ENCODE assay signal across 15 cellular contexts in the genomic region with DNA sequence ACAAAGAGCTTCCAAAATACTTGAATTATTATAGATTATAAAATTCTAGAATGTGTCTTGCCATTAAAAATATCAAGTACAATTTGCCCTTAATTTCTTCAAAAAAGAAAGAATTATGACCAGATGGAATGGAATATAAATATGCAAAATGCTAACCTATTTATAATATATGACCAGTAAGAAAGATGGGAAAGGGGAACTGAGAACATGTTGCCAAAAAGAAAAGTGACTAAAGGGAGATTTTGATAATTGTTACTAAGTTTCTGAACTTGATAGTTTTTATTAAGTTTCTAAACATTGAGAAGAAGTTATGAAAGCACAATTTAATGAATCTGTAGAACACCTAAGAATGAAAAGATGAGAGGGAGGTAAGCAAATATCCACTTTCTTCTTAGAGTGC.
"Had no signal": no experiment of that assay in that cellular context is flagged by ENCODE, and none has a peak within 500 bp of the region (broad histone marks: within the 10 kb centered on the region; RNA-seq: fewer than 3 reads in every experiment).

No MANE protein-coding gene starts in this region.

- H3K27me3 ChIP-seq: adrenal gland, body of pancreas, right lobe of liver, tibial nerve had no signal

- H3K4me3 Mint-ChIP-seq: activated T-helper 17 cell treated with anti-CD3 and anti-CD28 coated beads, Interleukin-2, amount 50 U/mL, for 72 hours; central memory CD8-positive, alpha-beta T cell; nephron; stimulated activated effector memory CD8-positive, alpha-beta T cell treated with anti-CD3 and anti-CD28 coated beads, Interleukin-12 subunit alpha, Interleukin-12 subunit beta, amount 100 ng/mL, for 72 hours had no signal

- DNase-seq: activated CD4-positive, alpha-beta T cell treated with anti-CD3 and anti-CD28 coated beads for 48 hours; activated CD8-positive, alpha-beta memory T cell treated with anti-CD3 and anti-CD28 coated beads for 24 hours; activated naive CD4-positive, alpha-beta T cell treated with anti-CD3 and anti-CD28 coated beads, Interleukin-2, amount 50 U/mL, for 16 hours; adrenal gland; body of pancreas; kidney; left ventricle myocardium inferior; mesenchymal stem cell; psoas muscle; right lobe of liver had no signal

- H3K9me3 Mint-ChIP-seq: activated T-helper 17 cell treated with anti-CD3 and anti-CD28 coated beads, Interleukin-2, amount 50 U/mL, for 72 hours; central memory CD8-positive, alpha-beta T cell; nephron; stimulated activated effector memory CD8-positive, alpha-beta T cell treated with anti-CD3 and anti-CD28 coated beads, Interleukin-12 subunit alpha, Interleukin-12 subunit beta, amount 100 ng/mL, for 72 hours had no signal

- ATAC-seq: activated T-helper 17 cell treated with anti-CD3 and anti-CD28 coated beads, Interleukin-2, amount 50 U/mL, for 72 hours; body of pancreas; psoas muscle; right lobe of liver; stimulated activated effector memory CD8-positive, alpha-beta T cell treated with anti-CD3 and anti-CD28 coated beads, Interleukin-12 subunit alpha, Interleukin-12 subunit beta, amount 100 ng/mL, for 72 hours had no signal

- H3K4me1 Mint-ChIP-seq: activated T-helper 17 cell treated with anti-CD3 and anti-CD28 coated beads, Interleukin-2, amount 50 U/mL, for 72 hours; nephron; stimulated activated effector memory CD8-positive, alpha-beta T cell treated with anti-CD3 and anti-CD28 coated beads, Interleukin-12 subunit alpha, Interleukin-12 subunit beta, amount 100 ng/mL, for 72 hours had no signal

- H3K36me3 ChIP-seq: adrenal gland, left ventricle myocardium inferior, right lobe of liver, tibial nerve had no signal

- H3K27me3 Mint-ChIP-seq: activated T-helper 17 cell treated with anti-CD3 and anti-CD28 coated beads, Interleukin-2, amount 50 U/mL, for 72 hours had no signal

- H3K27ac Mint-ChIP-seq: activated T-helper 17 cell treated with anti-CD3 and anti-CD28 coated beads, Interleukin-2, amount 50 U/mL, for 72 hours; nephron; stimulated activated effector memory CD8-positive, alpha-beta T cell treated with anti-CD3 and anti-CD28 coated beads, Interleukin-12 subunit alpha, Interleukin-12 subunit beta, amount 100 ng/mL, for 72 hours had no signal

- H3K36me3 Mint-ChIP-seq: stimulated activated effector memory CD8-positive, alpha-beta T cell treated with anti-CD3 and anti-CD28 coated beads, Interleukin-12 subunit alpha, Interleukin-12 subunit beta, amount 100 ng/mL, for 72 hours had no signal

- H3K4me3 ChIP-seq: adrenal gland, body of pancreas, left ventricle myocardium inferior, psoas muscle, right lobe of liver, tibial nerve had no signal
